12 cellular contexts compared by ENCODE assay signal in the genomic region with DNA sequence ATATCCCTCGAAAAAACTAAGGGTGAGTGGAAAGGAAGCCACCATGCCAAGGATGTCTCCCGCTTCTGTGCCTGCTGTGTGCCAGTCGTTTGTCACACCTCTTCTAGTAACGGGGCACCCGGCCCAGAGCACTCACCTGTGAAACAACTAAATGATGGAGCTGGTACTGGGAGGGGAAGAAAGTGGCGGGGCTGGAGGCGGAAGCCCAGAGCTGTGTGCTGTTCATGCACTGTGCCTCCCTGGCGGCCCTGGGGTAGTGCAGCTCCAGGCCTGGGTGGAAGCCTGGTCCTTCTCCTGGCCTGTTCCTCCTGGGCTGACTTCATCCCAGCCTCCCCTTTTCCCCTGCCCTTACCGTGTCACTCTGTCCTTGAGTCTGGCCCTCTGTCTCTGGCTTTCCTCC.
DNase-seq lines count a peak whose midpoint lies in the region; ATAC-seq and TF ChIP-seq lines count a peak whose summit lies in the region.
"Had no signal": no experiment of that assay in that cellular context is flagged by ENCODE, and none has a peak within 500 bp of the region (broad histone marks: within the 10 kb centered on the region; RNA-seq: fewer than 3 reads in every experiment).

No MANE protein-coding gene starts in this region.

- no peak overlapping the region for H3K9ac ChIP-seq in mammary epithelial cell (ENCODE audit: insufficient read depth, low read length)
- H3K9ac ChIP-seq in trophoblast cell (ENCODE audit: low read length) = no peak overlapping the region

- in situ Hi-C loops in mammary epithelial cell (cut with MboI; ENCODE audit: low sequenced_read_pairs in 2 of 2) = no loop called here

- H3K14ac ChIP-seq in trophoblast cell (ENCODE audit: low read length) = no peak overlapping the region

- peaks cover 13% of the 10 kb centered on the region for H3K9me3 Mint-ChIP-seq in MCF 10A (ENCODE audit: unreplicated experiment)
- peaks cover 5% of the 10 kb centered on the region for H3K9me3 Mint-ChIP-seq in activated T-helper 1 cell treated with anti-CD3 and anti-CD28 coated beads, Interleukin-12 subunit alpha, Interleukin-12 subunit beta, Interleukin-2, Interleukin-4 antibody, amounts not matched to agents 30 ng/mL and 10 ng/mL and 1 ng/mL, durations not matched to agents 14 hours and 24 hours and 36 hours

- H3K4ac ChIP-seq in trophoblast cell (ENCODE audit: low read depth, low read length) = no peak overlapping the region

- no peak overlapping the region for H3K18ac ChIP-seq in trophoblast cell (ENCODE audit: low read length)

- H3K4me3 ChIP-seq in mammary epithelial cell (replicated peaks in 1 of 3; ENCODE audit: insufficient read depth in 1 of 3, low read depth in 2 of 3, low read length in 3 of 3) (no peak overlapping the region), trophoblast cell (ENCODE audit: low read depth, low read length) (no peak overlapping the region)

- H3K4me1 Mint-ChIP-seq in MCF 10A (ENCODE audit: insufficient read depth, unreplicated experiment) = no peaks in the 10 kb centered on the region
- H3K4me1 Mint-ChIP-seq in activated T-helper 1 cell treated with anti-CD3 and anti-CD28 coated beads, Interleukin-12 subunit alpha, Interleukin-12 subunit beta, Interleukin-2, Interleukin-4 antibody, amounts not matched to agents 30 ng/mL and 10 ng/mL and 1 ng/mL, durations not matched to agents 14 hours and 24 hours and 36 hours (ENCODE audit: low read depth) = no peaks in the 10 kb centered on the region

- CTCF ChIA-PET in mammary epithelial cell (lab: Charles Lee; ENCODE audit: low non-redundant PET) = no interaction called here
- CTCF ChIA-PET in MCF 10A (lab: Yijun Ruan, JAX) = interaction anchor here (0.9 kb wide), 1 partner anchor 32 kb away, joined by 3 read pairs; no protein-coding TSS in a partner anchor

- H3K36me3 ChIP-seq in mammary epithelial cell (ENCODE audit: insufficient read depth, low read length) (no peaks in the 10 kb centered on the region), trophoblast cell (ENCODE audit: control insufficient read depth in 1 of 2, insufficient read depth in 2 of 2, low read length in 2 of 2) (no peaks in the 10 kb centered on the region)

- no peak overlapping the region for H4K8ac ChIP-seq in trophoblast cell (ENCODE audit: low read depth, low read length)

- no peak for DNase-seq in mammary epithelial cell
- DNase-seq in MCF 10A (ENCODE audit: unreplicated experiment) = no peak
- DNase-seq in NCI-H1092 (lab: John Stamatoyannopoulos, UW) = peak; percentile 61
- DNase-seq in activated T-helper 1 cell treated with anti-CD3 and anti-CD28 coated beads, Interleukin-12 subunit alpha, Interleukin-12 subunit beta, Interleukin-2, Interleukin-4 antibody, amounts not matched to agents 30 ng/mL and 10 ng/mL and 1 ng/mL, durations not matched to agents 14 hours and 24 hours and 36 hours (ENCODE audit: low spot score) = no peak
- no peak for DNase-seq in EL
- no peak for DNase-seq in trophoblast cell
- DNase-seq in NOMO-1 treated with dmso at 0.1 percent for 144 hours (lab: John Stamatoyannopoulos, UW; ENCODE audit: unreplicated experiment) = no peak
- DNase-seq: activated T-cell treated with anti-CD3 and anti-CD28 coated beads, Interleukin-2, amount 50 U/mL, for 1 hour; aorta; Kasumi-1; NCI-H2227 treated with DMSO at 0.1 percent for 48 hours had no signal

- ATAC-seq in HG03025 (IDR thresholded peaks at IDR 0.05; ENCODE audit: low FRiP score, unreplicated experiment) = no peak

- H2BK12ac ChIP-seq in trophoblast cell (ENCODE audit: low read length) = no peak overlapping the region

- H3K79me1 ChIP-seq in trophoblast cell (ENCODE audit: low read length) = no peaks in the 10 kb centered on the region

- no peak overlapping the region for H3K23ac ChIP-seq in trophoblast cell (ENCODE audit: low read length)

- no peaks in the 10 kb centered on the region for H4K20me1 ChIP-seq in mammary epithelial cell (ENCODE audit: insufficient read depth, low read length)

- H4K12ac ChIP-seq in trophoblast cell (ENCODE audit: low read depth, low read length) = no peak overlapping the region

- no peak overlapping the region for H4K91ac ChIP-seq in trophoblast cell (ENCODE audit: low read depth, low read length)

- H2AFZ ChIP-seq in mammary epithelial cell (ENCODE audit: low read depth, low read length) = peak overlapping the region; percentile 22
- H2AFZ ChIP-seq in trophoblast cell (ENCODE audit: insufficient read depth, low read length, poor library complexity) = no peak overlapping the region

- H3K4me1 ChIP-seq in mammary epithelial cell (ENCODE audit: insufficient read depth, low read length) (peaks cover 10% of the 10 kb centered on the region), trophoblast cell (ENCODE audit: control insufficient read depth in 1 of 2, insufficient read depth in 2 of 2, low read length in 2 of 2) (no peaks in the 10 kb centered on the region)

- WGBS in mammary epithelial cell (ENCODE audit: low coverage, missing lambda C conversion rate) = 54% methylated on average over 8 of the region's 9 CpGs
- WGBS in trophoblast cell (ENCODE audit: extremely low coverage, insufficient coverage, insufficient read length) = no CpG with 5 or more reads among the region's 9 CpGs

- no peaks in the 10 kb centered on the region for H3K79me2 ChIP-seq in mammary epithelial cell (ENCODE audit: insufficient read depth, low read length)
- H3K79me2 ChIP-seq in trophoblast cell (ENCODE audit: control insufficient read depth, insufficient read depth, low read length, poor library complexity) = no peaks in the 10 kb centered on the region

- H3K4me2 ChIP-seq in mammary epithelial cell (ENCODE audit: insufficient read depth, low read depth, low read length) (peak overlapping the region; percentile 9), trophoblast cell (ENCODE audit: low read length) (no peak overlapping the region)

- BruUV-seq in mammary epithelial cell (replicated peaks; lab: Mats Ljungman, UMichigan) (no TSS peak), MCF 10A (replicated peaks; lab: Mats Ljungman, UMichigan) (no TSS peak)

- H3K27ac Mint-ChIP-seq in MCF 10A (ENCODE audit: low read depth, unreplicated experiment) = no peak overlapping the region
- H3K27ac Mint-ChIP-seq in activated T-helper 1 cell treated with anti-CD3 and anti-CD28 coated beads, Interleukin-12 subunit alpha, Interleukin-12 subunit beta, Interleukin-2, Interleukin-4 antibody, amounts not matched to agents 30 ng/mL and 10 ng/mL and 1 ng/mL, durations not matched to agents 14 hours and 24 hours and 36 hours = peak overlapping the region; percentile 42

- H3K9me3 ChIP-seq in mammary epithelial cell (replicated peaks; ENCODE audit: insufficient read depth, low read length) (no peaks in the 10 kb centered on the region), trophoblast cell (ENCODE audit: insufficient read depth, low read depth, low read length) (peaks cover 2% of the 10 kb centered on the region)

- intact Hi-C loops in mammary epithelial cell (cut with micrococcal nuclease) = no loop called here
- intact Hi-C loops in MCF 10A (cut with micrococcal nuclease) = no loop called here
- intact Hi-C loops in activated T-helper 1 cell treated with anti-CD3 and anti-CD28 coated beads, Interleukin-12 subunit alpha, Interleukin-12 subunit beta, Interleukin-2, Interleukin-4 antibody, amounts not matched to agents 30 ng/mL and 10 ng/mL and 1 ng/mL, durations not matched to agents 14 hours and 24 hours and 36 hours (cut with micrococcal nuclease) = no loop called here

- H3K27me3 Mint-ChIP-seq in MCF 10A (ENCODE audit: insufficient read depth, unreplicated experiment) = peaks cover 57% of the 10 kb centered on the region
- H3K27me3 Mint-ChIP-seq in activated T-helper 1 cell treated with anti-CD3 and anti-CD28 coated beads, Interleukin-12 subunit alpha, Interleukin-12 subunit beta, Interleukin-2, Interleukin-4 antibody, amounts not matched to agents 30 ng/mL and 10 ng/mL and 1 ng/mL, durations not matched to agents 14 hours and 24 hours and 36 hours (ENCODE audit: insufficient read depth) = peaks cover 3% of the 10 kb centered on the region

- H3K27me3 ChIP-seq in mammary epithelial cell (ENCODE audit: insufficient read depth, low read length) (no peaks in the 10 kb centered on the region), trophoblast cell (ENCODE audit: insufficient read depth, low read length) (no peaks in the 10 kb centered on the region)

- POLR2A ChIA-PET in MCF 10A (lab: Yijun Ruan, JAX) = interaction anchor here (0.5 to 0.6 kb wide), 2 partner anchors 8 to 114 kb away, joined by 3 read pairs; no protein-coding TSS in a partner anchor

- H3K27ac ChIP-seq in mammary epithelial cell (ENCODE audit: insufficient read depth, low read depth, low read length) (no peak overlapping the region), trophoblast cell (ENCODE audit: low read depth, low read length) (no peak overlapping the region)

- no peak overlapping the region for H2BK120ac ChIP-seq in trophoblast cell (ENCODE audit: insufficient read depth, low read length, poor library complexity)

- H3K4me3 Mint-ChIP-seq in MCF 10A (ENCODE audit: unreplicated experiment) = no peak overlapping the region
- no peak overlapping the region for H3K4me3 Mint-ChIP-seq in activated T-helper 1 cell treated with anti-CD3 and anti-CD28 coated beads, Interleukin-12 subunit alpha, Interleukin-12 subunit beta, Interleukin-2, Interleukin-4 antibody, amounts not matched to agents 30 ng/mL and 10 ng/mL and 1 ng/mL, durations not matched to agents 14 hours and 24 hours and 36 hours

- H2BK5ac ChIP-seq in trophoblast cell (ENCODE audit: low read depth, low read length, poor library complexity) = no peak overlapping the region

- dilution Hi-C loops in mammary epithelial cell (cut with HindIII; ENCODE audit: low sequenced_read_pairs) = no loop called here

- no peak overlapping the region for H2AK5ac ChIP-seq in trophoblast cell (ENCODE audit: low read length)

- no peak for TF ChIP-seq CTCF in mammary epithelial cell (conservative IDR thresholded peaks at IDR 0.05 in 1 of 2, IDR thresholded peaks at IDR 0.05 in 1 of 2; ENCODE audit: extremely low read depth in 1 of 2, insufficient read depth in 1 of 2, low read depth in 1 of 2, low read length in 2 of 2)
- TF ChIP-seq CTCF in MCF 10A (IDR thresholded peaks at IDR 0.05; ENCODE audit: unreplicated experiment) = no peak

- H3K36me3 Mint-ChIP-seq in MCF 10A (ENCODE audit: insufficient read depth, unreplicated experiment) = no peaks in the 10 kb centered on the region
- no peaks in the 10 kb centered on the region for H3K36me3 Mint-ChIP-seq in activated T-helper 1 cell treated with anti-CD3 and anti-CD28 coated beads, Interleukin-12 subunit alpha, Interleukin-12 subunit beta, Interleukin-2, Interleukin-4 antibody, amounts not matched to agents 30 ng/mL and 10 ng/mL and 1 ng/mL, durations not matched to agents 14 hours and 24 hours and 36 hours (ENCODE audit: low read depth)
